Comparison of ENCODE assay signal across 1 cellular context in genomic region chr2:206611736-206612135, GRCh38.
TF ChIP-seq lines count a peak whose summit lies in the region.

No MANE protein-coding gene starts in this region.

TF ChIP-seq in K562, 482 proteins besides CTCF, POLR2A, EP300 and RAD21 (continued from another document):
- TF ChIP-seq, protein P1, sequence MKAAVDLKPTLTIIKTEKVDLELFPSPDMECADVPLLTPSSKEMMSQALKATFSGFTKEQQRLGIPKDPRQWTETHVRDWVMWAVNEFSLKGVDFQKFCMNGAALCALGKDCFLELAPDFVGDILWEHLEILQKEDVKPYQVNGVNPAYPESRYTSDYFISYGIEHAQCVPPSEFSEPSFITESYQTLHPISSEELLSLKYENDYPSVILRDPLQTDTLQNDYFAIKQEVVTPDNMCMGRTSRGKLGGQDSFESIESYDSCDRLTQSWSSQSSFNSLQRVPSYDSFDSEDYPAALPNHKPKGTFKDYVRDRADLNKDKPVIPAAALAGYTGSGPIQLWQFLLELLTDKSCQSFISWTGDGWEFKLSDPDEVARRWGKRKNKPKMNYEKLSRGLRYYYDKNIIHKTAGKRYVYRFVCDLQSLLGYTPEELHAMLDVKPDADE (conservative IDR thresholded peaks at IDR 0.05; ENCODE audit: control insufficient read depth, low read depth, low read length) = no peak
- TF ChIP-seq ESRRA (IDR thresholded peaks at IDR 0.05; ENCODE audit: borderline replicate concordance, low read depth) (no peak), ZNF589 (CRISPR knock-in tag; IDR thresholded peaks at IDR 0.05; ENCODE audit: low read depth) (no peak), OTX1 (CRISPR knock-in tag; IDR thresholded peaks at IDR 0.05) (no peak), ELF1 (tag; IDR thresholded peaks at IDR 0.05) (no peak), PML (IDR thresholded peaks at IDR 0.05; ENCODE audit: low read length) (no peak), ARID1B (IDR thresholded peaks at IDR 0.05) (no peak), ZNF3 (CRISPR knock-in tag; IDR thresholded peaks at IDR 0.05) (no peak), MECOM (CRISPR knock-in tag; IDR thresholded peaks at IDR 0.05) (no peak), KAT2B (IDR thresholded peaks at IDR 0.05; ENCODE audit: low read depth, low read length) (no peak), GABPB2 (CRISPR knock-in tag; conservative IDR thresholded peaks at IDR 0.05) (no peak), ZNF764 (CRISPR knock-in tag; IDR thresholded peaks at IDR 0.05; ENCODE audit: low read depth) (no peak), E2F3 (CRISPR knock-in tag; IDR thresholded peaks at IDR 0.05) (no peak)
